In genomic region chr11:96051820-96052219, GRCh38 we compare ENCODE assay signal across 11 cellular contexts.
A peak's percentile ranks its signal among the peaks of the same experiment; 100 is the strongest.
DNase-seq lines count a peak whose midpoint lies in the region; ATAC-seq lines count a peak whose summit lies in the region.
"Had no signal": no experiment of that assay in that cellular context is flagged by ENCODE, and none has a peak within 500 bp of the region (broad histone marks: within the 10 kb centered on the region; RNA-seq: fewer than 3 reads in every experiment).

No MANE protein-coding gene starts in this region.

- H3K27me3 Mint-ChIP-seq in activated naive CD4-positive, alpha-beta T cell treated with anti-CD3 and anti-CD28 coated beads for 36 hours (ENCODE audit: low read depth): no peaks in the 10 kb centered on the region
- H3K27me3 Mint-ChIP-seq: naive B cell had no signal

- H3K9me3 Mint-ChIP-seq in activated naive CD4-positive, alpha-beta T cell treated with anti-CD3 and anti-CD28 coated beads, Interleukin-2, amount 50 U/mL, for 72 hours: peaks cover 4 to 16% of the 10 kb centered on the region in 2 donors
- H3K9me3 Mint-ChIP-seq in activated naive CD4-positive, alpha-beta T cell treated with anti-CD3 and anti-CD28 coated beads for 36 hours: no peaks in the 10 kb centered on the region
- H3K9me3 Mint-ChIP-seq: brain, naive B cell had no signal

- intact Hi-C loops in activated naive CD4-positive, alpha-beta T cell treated with anti-CD3 and anti-CD28 coated beads for 36 hours (cut with micrococcal nuclease): no loop called here
- intact Hi-C loops in sciatic nerve (cut with DNase I): no loop called here

- ATAC-seq in activated naive CD4-positive, alpha-beta T cell treated with anti-CD3 and anti-CD28 coated beads, Interleukin-2, amount 50 U/mL, for 72 hours: peak; percentile 77 to 86
- ATAC-seq in GM21786 (IDR thresholded peaks at IDR 0.05; ENCODE audit: unreplicated experiment) (peak; percentile 93), HG03354 (IDR thresholded peaks at IDR 0.05; ENCODE audit: poor library complexity, severe bottlenecking, unreplicated experiment) (peak; percentile 94), sciatic nerve (no peak)
- peak; percentile 83 for ATAC-seq in stimulated activated naive CD8-positive, alpha-beta T cell treated with anti-CD3 and anti-CD28 coated beads, Interleukin-15, Interleukin-2, amounts not matched to agents 100 U/mL and 50 U/mL, for 24 hours
- ATAC-seq: Panc1 had no signal

- peaks cover 24 to 33% of the 10 kb centered on the region in 2 donors for H3K36me3 Mint-ChIP-seq in activated naive CD4-positive, alpha-beta T cell treated with anti-CD3 and anti-CD28 coated beads, Interleukin-2, amount 50 U/mL, for 72 hours
- H3K36me3 Mint-ChIP-seq in activated naive CD4-positive, alpha-beta T cell treated with anti-CD3 and anti-CD28 coated beads for 36 hours (ENCODE audit: low read depth): peaks cover 20% of the 10 kb centered on the region
- H3K36me3 Mint-ChIP-seq: brain had no signal

- DNase-seq in activated naive CD4-positive, alpha-beta T cell treated with anti-CD3 and anti-CD28 coated beads, Interleukin-2, amount 50 U/mL, for 72 hours (ENCODE audit: low spot score in 2 of 2): no peak
- DNase-seq in activated naive CD4-positive, alpha-beta T cell treated with anti-CD3 and anti-CD28 coated beads for 36 hours: no peak
- DNase-seq in stimulated activated naive CD8-positive, alpha-beta T cell treated with anti-CD3 and anti-CD28 coated beads, Interleukin-15, Interleukin-2, amounts not matched to agents 100 U/mL and 50 U/mL, for 24 hours: no peak
- DNase-seq in sciatic nerve (ENCODE audit: low spot score): no peak
- DNase-seq in D341Med (ENCODE audit: low spot score): no peak
- DNase-seq in foreskin melanocyte: no peak
- DNase-seq: naive B cell had no signal

- H3K27ac Mint-ChIP-seq in activated naive CD4-positive, alpha-beta T cell treated with anti-CD3 and anti-CD28 coated beads, Interleukin-2, amount 50 U/mL, for 72 hours: no peak overlapping the region
- H3K27ac Mint-ChIP-seq in activated naive CD4-positive, alpha-beta T cell treated with anti-CD3 and anti-CD28 coated beads for 36 hours: no peak overlapping the region

- CTCF ChIA-PET in activated naive CD4-positive, alpha-beta T cell treated with anti-CD3 and anti-CD28 coated beads for 36 hours (lab: Charles Lee): interaction anchor here (0.7 to 2.1 kb wide), 3 partner anchors 12 to 342 kb away, joined by 3 to 5 read pairs (median 4); no protein-coding TSS in a partner anchor

- peaks cover 73% of the 10 kb centered on the region for H3K4me1 Mint-ChIP-seq in activated naive CD4-positive, alpha-beta T cell treated with anti-CD3 and anti-CD28 coated beads for 36 hours (ENCODE audit: low read depth)

- H3K4me3 Mint-ChIP-seq in activated naive CD4-positive, alpha-beta T cell treated with anti-CD3 and anti-CD28 coated beads for 36 hours: no peak overlapping the region
- H3K4me3 Mint-ChIP-seq: brain, naive B cell had no signal
